In genomic region chr12:116528067-116528466, GRCh38 we compare ENCODE assay signal across 13 cellular contexts. TPM values are rescaled to one million over a fixed set of nuclear protein-coding genes. Genes with fewer than 3 reads are reported as not detected.
DNase-seq lines count a peak whose midpoint lies in the region; ATAC-seq and TF ChIP-seq lines count a peak whose summit lies in the region.
"Had no signal": no experiment of that assay in that cellular context is flagged by ENCODE, and none has a peak within 500 bp of the region (broad histone marks: within the 10 kb centered on the region; RNA-seq: fewer than 3 reads in every experiment).

No MANE protein-coding gene starts in this region.

- H3K4me3 ChIP-seq in PC-3 (ENCODE audit: low read length) (no peak overlapping the region), epithelial cell of esophagus (ENCODE audit: low read length) (no peak overlapping the region), hepatocyte (no peak overlapping the region)
- H3K4me3 ChIP-seq: ascending aorta had no signal

- H3K4me3 Mint-ChIP-seq in nephron progenitor cell: no peak overlapping the region
- H3K4me3 Mint-ChIP-seq in activated naive CD4-positive, alpha-beta T cell treated with anti-CD3 and anti-CD28 coated beads for 36 hours: no peak overlapping the region
- H3K4me3 Mint-ChIP-seq: CD14-positive monocyte; naive thymus-derived CD4-positive, alpha-beta T cell had no signal

- H3K9me3 ChIP-seq in PC-3 (ENCODE audit: low read length) (no peaks in the 10 kb centered on the region), hepatocyte (ENCODE audit: low read depth) (no peaks in the 10 kb centered on the region)
- H3K9me3 ChIP-seq: ascending aorta had no signal

- H4K20me1 ChIP-seq in PC-3 (ENCODE audit: low read length): no peaks in the 10 kb centered on the region
- no peaks in the 10 kb centered on the region for H4K20me1 ChIP-seq in hepatocyte (ENCODE audit: insufficient read depth, poor library complexity, severe bottlenecking)

- H3K9me2 ChIP-seq in PC-3 (replicated peaks; ENCODE audit: low read length) (no peaks in the 10 kb centered on the region), hepatocyte (replicated peaks; ENCODE audit: insufficient read depth) (no peaks in the 10 kb centered on the region)

- CTCF ChIA-PET in PC-3 (lab: Charles Lee): no interaction called here
- CTCF ChIA-PET in activated naive CD4-positive, alpha-beta T cell treated with anti-CD3 and anti-CD28 coated beads for 36 hours (lab: Charles Lee): interaction anchor here (0.6 kb wide), 1 partner anchor 1783 kb away, joined by 3 read pairs; no protein-coding TSS in a partner anchor

- intact Hi-C loops in PC-3 (cut with micrococcal nuclease): loop anchor here (2.0 to 10.0 kb wide), 7 partner anchors 33 to 167 kb away; no protein-coding TSS in a partner anchor
- intact Hi-C loops in activated naive CD4-positive, alpha-beta T cell treated with anti-CD3 and anti-CD28 coated beads for 36 hours (cut with micrococcal nuclease): no loop called here

- peaks cover 4% of the 10 kb centered on the region for H3F3A ChIP-seq in PC-3 (ENCODE audit: low read length, unreplicated experiment)

- WGBS in hepatocyte (ENCODE audit: low lambda C conversion rate, missing lambda C conversion rate): 70% methylated on average over 4 of the region's 4 CpGs

- POLR2A ChIA-PET in PC-3 (lab: Charles Lee; ENCODE audit: unreplicated experiment): no interaction called here

- BruUV-seq in PC-3 (replicated peaks; lab: Mats Ljungman, UMichigan): no TSS peak

- no peaks in the 10 kb centered on the region for H3K36me3 Mint-ChIP-seq in nephron progenitor cell (ENCODE audit: low read depth)
- no peaks in the 10 kb centered on the region for H3K36me3 Mint-ChIP-seq in activated naive CD4-positive, alpha-beta T cell treated with anti-CD3 and anti-CD28 coated beads for 36 hours (ENCODE audit: low read depth)
- H3K36me3 Mint-ChIP-seq: CD14-positive monocyte had no signal

- H3K4me1 Mint-ChIP-seq in nephron progenitor cell: peaks cover 86% of the 10 kb centered on the region
- H3K4me1 Mint-ChIP-seq in activated naive CD4-positive, alpha-beta T cell treated with anti-CD3 and anti-CD28 coated beads for 36 hours (ENCODE audit: low read depth): peaks cover 6% of the 10 kb centered on the region

- peaks cover 63% of the 10 kb centered on the region for H3K4me1 ChIP-seq in PC-3 (ENCODE audit: insufficient read depth, low read length)
- H3K4me1 ChIP-seq in hepatocyte (ENCODE audit: insufficient read depth): peaks cover 28% of the 10 kb centered on the region

- peak overlapping the region; percentile 68 for H3K27ac Mint-ChIP-seq in nephron progenitor cell
- H3K27ac Mint-ChIP-seq in activated naive CD4-positive, alpha-beta T cell treated with anti-CD3 and anti-CD28 coated beads for 36 hours: no peak overlapping the region

- no peaks in the 10 kb centered on the region; the same call in 1 of the 2 replicates for H3K36me3 ChIP-seq in PC-3 (ENCODE audit: low read depth, low read length)
- H3K36me3 ChIP-seq in hepatocyte (replicated peaks; ENCODE audit: insufficient read depth, low read depth): no peaks in the 10 kb centered on the region
- H3K36me3 ChIP-seq: ascending aorta had no signal

- H3K27ac ChIP-seq in PC-3 (ENCODE audit: low read length): peak overlapping the region; percentile 96
- H3K27ac ChIP-seq in hepatocyte: no peak overlapping the region

- peak; percentile 31 for ATAC-seq in PC-3
- ATAC-seq in HG03469 (IDR thresholded peaks at IDR 0.05; ENCODE audit: unreplicated experiment): no peak
- ATAC-seq: naive thymus-derived CD4-positive, alpha-beta T cell had no signal

- H3K79me2 ChIP-seq in PC-3 (ENCODE audit: low read length) (no peaks in the 10 kb centered on the region), hepatocyte (no peaks in the 10 kb centered on the region)

- TF ChIP-seq CTCF in PC-3 (conservative IDR thresholded peaks at IDR 0.05; ENCODE audit: low read depth, low read length) (no peak), epithelial cell of esophagus (IDR thresholded peaks at IDR 0.05; ENCODE audit: insufficient read depth, low read depth, low read length, missing control alignments) (no peak), nephron progenitor cell (IDR thresholded peaks at IDR 0.05) (no peak), hepatocyte (IDR thresholded peaks at IDR 0.05; ENCODE audit: poor library complexity) (no peak)

- H3K27me3 ChIP-seq in PC-3 (ENCODE audit: low read length) (no peaks in the 10 kb centered on the region), hepatocyte (no peaks in the 10 kb centered on the region)
- H3K27me3 ChIP-seq: ascending aorta had no signal

- DNase-seq in Daoy (ENCODE audit: low read depth) (peak; percentile 75), PC-3 (peak; percentile 99), epithelial cell of esophagus (ENCODE audit: low read depth) (peak; percentile 79), nephron progenitor cell (no peak), NCI-H1436 (lab: John Stamatoyannopoulos, UW) (no peak), hepatocyte (ENCODE audit: low spot score) (no peak)
- DNase-seq in activated naive CD4-positive, alpha-beta T cell treated with anti-CD3 and anti-CD28 coated beads for 36 hours: no peak
- DNase-seq: kidney; naive thymus-derived CD4-positive, alpha-beta T cell had no signal

- H3K9me3 Mint-ChIP-seq in nephron progenitor cell: peaks cover 4% of the 10 kb centered on the region
- H3K9me3 Mint-ChIP-seq in activated naive CD4-positive, alpha-beta T cell treated with anti-CD3 and anti-CD28 coated beads for 36 hours: no peaks in the 10 kb centered on the region
- H3K9me3 Mint-ChIP-seq: CD14-positive monocyte had no signal

- H2AFZ ChIP-seq in PC-3 (ENCODE audit: low read length) (no peak overlapping the region), hepatocyte (no peak overlapping the region)

- H3K27me3 Mint-ChIP-seq in nephron progenitor cell (ENCODE audit: low read depth, poor library complexity): peaks cover 7% of the 10 kb centered on the region
- H3K27me3 Mint-ChIP-seq in activated naive CD4-positive, alpha-beta T cell treated with anti-CD3 and anti-CD28 coated beads for 36 hours (ENCODE audit: low read depth): no peaks in the 10 kb centered on the region

- H3K9ac ChIP-seq in PC-3 (ENCODE audit: low read length): peak overlapping the region; percentile 92

- H3K4me2 ChIP-seq in PC-3 (ENCODE audit: low read length): peak overlapping the region; percentile 80
- no peak overlapping the region for H3K4me2 ChIP-seq in hepatocyte

RNA-seq across cellular contexts. Expression of gene MAP1LC3B2, which starts 31.1 kb away (rescaled TPM):
- 0.17 TPM in 1 of 2 replicates, not detected in the other for total RNA-seq in Daoy (2014; rRNA removed; shearing (Covaris generic))
- total RNA-seq in PC-3 (2014; rRNA removed): not detected in 2 replicates
- total RNA-seq in activated naive CD4-positive, alpha-beta T cell treated with anti-CD3 and anti-CD28 coated beads for 36 hours: 1 to 10 TPM; 1.2 to 1.5 TPM
- 0.60 TPM in 1 of 2 replicates, not detected in the other for total RNA-seq in hepatocyte
- polyA plus RNA-seq in hepatocyte: 3.3 and 5.3 TPM in 2 replicates
- total RNA-seq: ascending aorta, epithelial cell of proximal tubule had no signal

Comparison
In these comparisons a context has a peak if more than half of its experiments do, and no peak if none do; other contexts are left out.
1. DNase-seq: peak in Daoy (single experiment), PC-3 (single experiment) and epithelial cell of esophagus (single experiment); none in nephron progenitor cell (single experiment), NCI-H1436 (single experiment), activated naive CD4-positive, alpha-beta T cell treated with anti-CD3 and anti-CD28 coated beads for 36 hours (single experiment) and hepatocyte (single experiment).